In the genomic region with DNA sequence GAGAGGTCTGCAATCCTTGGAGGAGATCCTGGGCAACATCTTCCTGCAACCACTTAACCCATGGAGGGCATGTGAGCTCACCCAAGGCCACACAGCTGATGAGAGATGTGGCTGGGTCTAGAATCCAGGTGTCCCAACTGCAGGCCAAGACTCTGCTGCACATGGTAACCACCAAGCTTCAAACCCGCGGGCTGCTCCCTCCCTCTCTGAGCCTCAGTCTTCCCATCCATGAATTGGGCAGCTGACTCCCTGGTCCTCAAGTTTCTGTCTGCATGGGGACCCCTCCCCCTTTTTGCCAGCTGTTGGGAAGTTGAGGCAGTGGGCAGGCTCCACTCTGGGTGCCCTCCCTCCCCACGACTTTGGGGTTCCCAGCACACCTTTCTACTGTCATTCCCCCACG, we compare ENCODE assay signal across 24 cellular contexts. TPM values are rescaled to one million over a fixed set of nuclear protein-coding genes. Genes with fewer than 3 reads are reported as not detected.
"Had no signal": no experiment of that assay in that cellular context is flagged by ENCODE, and none has a peak within 500 bp of the region (broad histone marks: within the 10 kb centered on the region; RNA-seq: fewer than 3 reads in every experiment).

No MANE protein-coding gene starts in this region.

- H3K4me3 ChIP-seq: esophagus muscularis mucosa, gastroesophageal sphincter, hepatocyte, neural progenitor cell, psoas muscle, spleen, tibial artery had no signal

- H3K9me3 Mint-ChIP-seq: dendritic cell treated with granulocyte-macrophage colony-stimulating factor and Interleukin-4, amounts not matched to agents 40 ng/mL and 50 ng/mL, for 4 days; effector memory CD8-positive, alpha-beta T cell; stimulated activated memory B cell treated with anti-CD40 and anti-IgM and Interleukin-4, amounts not matched to agents 10 μg/mL and 1 μg/mL and 100 μg/mL, for 72 hours; stimulated activated naive CD8-positive, alpha-beta T cell treated with anti-CD3 and anti-CD28 coated beads, Interleukin-15, Interleukin-2, amounts not matched to agents 100 ng/mL and 50 ng/mL, for 24 hours had no signal

- H3K27ac Mint-ChIP-seq: dendritic cell treated with granulocyte-macrophage colony-stimulating factor and Interleukin-4, amounts not matched to agents 40 ng/mL and 50 ng/mL, for 4 days; stimulated activated memory B cell treated with anti-CD40 and anti-IgM and Interleukin-4, amounts not matched to agents 10 μg/mL and 1 μg/mL and 100 μg/mL, for 72 hours; stimulated activated naive CD8-positive, alpha-beta T cell treated with anti-CD3 and anti-CD28 coated beads, Interleukin-15, Interleukin-2, amounts not matched to agents 100 ng/mL and 50 ng/mL, for 24 hours had no signal

- H3K4me2 ChIP-seq: hepatocyte, neural progenitor cell had no signal

- H3K4me1 ChIP-seq: gastroesophageal sphincter, psoas muscle, tibial artery had no signal

- H3K79me2 ChIP-seq: hepatocyte had no signal

- ATAC-seq: effector memory CD8-positive, alpha-beta T cell; gastroesophageal sphincter; naive thymus-derived CD4-positive, alpha-beta T cell; psoas muscle; sciatic nerve; stimulated activated memory B cell treated with anti-CD40 and anti-IgM and Interleukin-4, amounts not matched to agents 10 μg/mL and 1 μg/mL and 100 μg/mL, for 72 hours had no signal

- H3K9me3 ChIP-seq: esophagus muscularis mucosa, gastroesophageal sphincter, psoas muscle, spleen, tibial artery had no signal

- H3K4me3 Mint-ChIP-seq: dendritic cell treated with granulocyte-macrophage colony-stimulating factor and Interleukin-4, amounts not matched to agents 40 ng/mL and 50 ng/mL, for 4 days; effector memory CD8-positive, alpha-beta T cell; neural progenitor cell; stimulated activated memory B cell treated with anti-CD40 and anti-IgM and Interleukin-4, amounts not matched to agents 10 μg/mL and 1 μg/mL and 100 μg/mL, for 72 hours; stimulated activated naive CD8-positive, alpha-beta T cell treated with anti-CD3 and anti-CD28 coated beads, Interleukin-15, Interleukin-2, amounts not matched to agents 100 ng/mL and 50 ng/mL, for 24 hours had no signal

- FAIRE-seq: colon had no signal

- H3K9ac ChIP-seq: neural progenitor cell had no signal

- H3K27me3 Mint-ChIP-seq: naive thymus-derived CD4-positive, alpha-beta T cell; stimulated activated naive CD8-positive, alpha-beta T cell treated with anti-CD3 and anti-CD28 coated beads, Interleukin-15, Interleukin-2, amounts not matched to agents 100 ng/mL and 50 ng/mL, for 24 hours had no signal

- H3K36me3 ChIP-seq: esophagus muscularis mucosa, gastroesophageal sphincter, neural progenitor cell, spleen, tibial artery had no signal

- H3K27ac ChIP-seq: epithelial cell of prostate, esophagus muscularis mucosa, gastroesophageal sphincter, hepatocyte, neural progenitor cell, psoas muscle, spleen, tibial artery had no signal

- DNase-seq: cerebellar nuclear complex; effector memory CD8-positive, alpha-beta T cell; kidney glomerular epithelial cell; mammary epithelial cell; nucleus accumbens; psoas muscle; stimulated activated CD4-positive, alpha-beta T cell treated with anti-CD3 and anti-CD28 coated beads, Interleukin-15, amount 100 ng/mL, for 24 hours; stimulated activated CD4-positive, alpha-beta T cell treated with anti-CD3 and anti-CD28 coated beads, Interleukin-1b, Interleukin-23, amount 100 ng/mL, for 48 hours; stimulated activated CD4-positive, alpha-beta T cell treated with anti-CD3 and anti-CD28 coated beads, Interleukin-4, amount 100 ng/mL, for 24 hours; tibial artery had no signal

- H2AFZ ChIP-seq: hepatocyte, neural progenitor cell had no signal

- H3K36me3 Mint-ChIP-seq: neural progenitor cell; stimulated activated memory B cell treated with anti-CD40 and anti-IgM and Interleukin-4, amounts not matched to agents 10 μg/mL and 1 μg/mL and 100 μg/mL, for 72 hours had no signal

- H3K27me3 ChIP-seq: neural progenitor cell had no signal

RNA-seq across cellular contexts. Expression of gene INMT, which starts 20.9 kb away (rescaled TPM):
- total RNA-seq: mammary epithelial cell had no signal
- polyA plus RNA-seq: mammary epithelial cell had no signal

RNA-seq across cellular contexts. Expression of gene CRHR2, which starts 48.7 kb away (rescaled TPM):
- total RNA-seq: fibroblast of villous mesenchyme; hepatocyte; mammary epithelial cell; mononuclear cell; naive thymus-derived CD4-positive, alpha-beta T cell; spleen had no signal
- polyA plus RNA-seq: mammary epithelial cell; naive thymus-derived CD4-positive, alpha-beta T cell; spleen had no signal
